ENCODE assay signal across 2 cellular contexts in the genomic region with DNA sequence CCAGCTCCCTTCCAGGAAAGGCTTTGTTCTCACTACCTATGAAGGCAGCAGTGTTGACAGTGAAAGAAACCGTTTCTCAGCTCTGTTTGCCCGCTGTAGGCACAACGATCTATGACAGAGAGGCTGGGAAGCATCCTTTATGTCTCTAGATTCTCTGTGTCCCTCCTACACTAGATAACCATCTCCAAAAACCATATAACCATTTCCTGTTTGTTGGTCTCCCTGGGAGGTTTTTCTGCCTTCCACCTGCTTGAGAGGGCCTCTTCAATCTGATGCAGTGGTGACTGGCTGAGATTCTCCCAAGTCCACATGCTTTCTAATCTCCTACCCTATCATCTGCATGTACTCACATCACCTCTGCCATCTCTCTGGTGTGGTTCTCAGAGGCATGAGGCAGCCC.
TF ChIP-seq lines count a peak whose summit lies in the region.

No MANE protein-coding gene starts in this region.

TF ChIP-seq in K562, 482 proteins besides CTCF, POLR2A, EP300 and RAD21:
- TF ChIP-seq RFX7 (CRISPR knock-in tag; IDR thresholded peaks at IDR 0.05) (no peak), ZNF79 (CRISPR knock-in tag; IDR thresholded peaks at IDR 0.05; ENCODE audit: low read depth) (no peak), MYC (IDR thresholded peaks at IDR 0.05; ENCODE audit: low read depth, low read length) (no peak), MYC (CRISPR knock-in tag; IDR thresholded peaks at IDR 0.05; ENCODE audit: borderline replicate concordance, low read depth) (no peak), RCOR1 (IDR thresholded peaks at IDR 0.05; ENCODE audit: borderline replicate concordance in 1 of 2, low read depth in 2 of 2, low read length in 2 of 2) (peak in 1 of 2 experiments; percentile 52; a peak in 1 of 4 replicates), TEAD1 (CRISPR knock-in tag; IDR thresholded peaks at IDR 0.05) (no peak), SREBF1 (IDR thresholded peaks at IDR 0.05; ENCODE audit: borderline replicate concordance, low read depth, low read length) (no peak), SIX5 (IDR thresholded peaks at IDR 0.05; ENCODE audit: borderline replicate concordance in 1 of 2, insufficient read depth in 1 of 2, low read depth in 1 of 2, low read length in 2 of 2) (no peak), CTBP1 (IDR thresholded peaks at IDR 0.05; ENCODE audit: borderline replicate concordance) (peak; percentile 45; the same call in 1 of the 2 replicates)
- TF ChIP-seq, protein P1, sequence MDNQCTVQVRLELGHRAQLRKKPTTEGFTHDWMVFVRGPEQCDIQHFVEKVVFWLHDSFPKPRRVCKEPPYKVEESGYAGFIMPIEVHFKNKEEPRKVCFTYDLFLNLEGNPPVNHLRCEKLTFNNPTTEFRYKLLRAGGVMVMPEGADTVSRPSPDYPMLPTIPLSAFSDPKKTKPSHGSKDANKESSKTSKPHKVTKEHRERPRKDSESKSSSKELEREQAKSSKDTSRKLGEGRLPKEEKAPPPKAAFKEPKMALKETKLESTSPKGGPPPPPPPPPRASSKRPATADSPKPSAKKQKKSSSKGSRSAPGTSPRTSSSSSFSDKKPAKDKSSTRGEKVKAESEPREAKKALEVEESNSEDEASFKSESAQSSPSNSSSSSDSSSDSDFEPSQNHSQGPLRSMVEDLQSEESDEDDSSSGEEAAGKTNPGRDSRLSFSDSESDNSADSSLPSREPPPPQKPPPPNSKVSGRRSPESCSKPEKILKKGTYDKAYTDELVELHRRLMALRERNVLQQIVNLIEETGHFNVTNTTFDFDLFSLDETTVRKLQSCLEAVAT (IDR thresholded peaks at IDR 0.05): no peak
- TF ChIP-seq, protein P2, sequence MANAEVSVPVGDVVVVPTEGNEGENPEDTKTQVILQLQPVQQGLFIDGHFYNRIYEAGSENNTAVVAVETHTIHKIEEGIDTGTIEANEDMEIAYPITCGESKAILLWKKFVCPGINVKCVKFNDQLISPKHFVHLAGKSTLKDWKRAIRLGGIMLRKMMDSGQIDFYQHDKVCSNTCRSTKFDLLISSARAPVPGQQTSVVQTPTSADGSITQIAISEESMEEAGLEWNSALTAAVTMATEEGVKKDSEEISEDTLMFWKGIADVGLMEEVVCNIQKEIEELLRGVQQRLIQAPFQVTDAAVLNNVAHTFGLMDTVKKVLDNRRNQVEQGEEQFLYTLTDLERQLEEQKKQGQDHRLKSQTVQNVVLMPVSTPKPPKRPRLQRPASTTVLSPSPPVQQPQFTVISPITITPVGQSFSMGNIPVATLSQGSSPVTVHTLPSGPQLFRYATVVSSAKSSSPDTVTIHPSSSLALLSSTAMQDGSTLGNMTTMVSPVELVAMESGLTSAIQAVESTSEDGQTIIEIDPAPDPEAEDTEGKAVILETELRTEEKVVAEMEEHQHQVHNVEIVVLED (CRISPR knock-in tag; IDR thresholded peaks at IDR 0.05): no peak

TF ChIP-seq in SK-N-SH, 30 proteins besides CTCF, POLR2A, EP300 and RAD21:
- TF ChIP-seq TAF1 (IDR thresholded peaks at IDR 0.05; ENCODE audit: borderline replicate concordance, low read depth, low read length): no peak
- TF ChIP-seq, protein P3, sequence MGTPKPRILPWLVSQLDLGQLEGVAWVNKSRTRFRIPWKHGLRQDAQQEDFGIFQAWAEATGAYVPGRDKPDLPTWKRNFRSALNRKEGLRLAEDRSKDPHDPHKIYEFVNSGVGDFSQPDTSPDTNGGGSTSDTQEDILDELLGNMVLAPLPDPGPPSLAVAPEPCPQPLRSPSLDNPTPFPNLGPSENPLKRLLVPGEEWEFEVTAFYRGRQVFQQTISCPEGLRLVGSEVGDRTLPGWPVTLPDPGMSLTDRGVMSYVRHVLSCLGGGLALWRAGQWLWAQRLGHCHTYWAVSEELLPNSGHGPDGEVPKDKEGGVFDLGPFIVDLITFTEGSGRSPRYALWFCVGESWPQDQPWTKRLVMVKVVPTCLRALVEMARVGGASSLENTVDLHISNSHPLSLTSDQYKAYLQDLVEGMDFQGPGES (IDR thresholded peaks at IDR 0.05; ENCODE audit: low read depth, low read length): no peak
- TF ChIP-seq, protein P4, sequence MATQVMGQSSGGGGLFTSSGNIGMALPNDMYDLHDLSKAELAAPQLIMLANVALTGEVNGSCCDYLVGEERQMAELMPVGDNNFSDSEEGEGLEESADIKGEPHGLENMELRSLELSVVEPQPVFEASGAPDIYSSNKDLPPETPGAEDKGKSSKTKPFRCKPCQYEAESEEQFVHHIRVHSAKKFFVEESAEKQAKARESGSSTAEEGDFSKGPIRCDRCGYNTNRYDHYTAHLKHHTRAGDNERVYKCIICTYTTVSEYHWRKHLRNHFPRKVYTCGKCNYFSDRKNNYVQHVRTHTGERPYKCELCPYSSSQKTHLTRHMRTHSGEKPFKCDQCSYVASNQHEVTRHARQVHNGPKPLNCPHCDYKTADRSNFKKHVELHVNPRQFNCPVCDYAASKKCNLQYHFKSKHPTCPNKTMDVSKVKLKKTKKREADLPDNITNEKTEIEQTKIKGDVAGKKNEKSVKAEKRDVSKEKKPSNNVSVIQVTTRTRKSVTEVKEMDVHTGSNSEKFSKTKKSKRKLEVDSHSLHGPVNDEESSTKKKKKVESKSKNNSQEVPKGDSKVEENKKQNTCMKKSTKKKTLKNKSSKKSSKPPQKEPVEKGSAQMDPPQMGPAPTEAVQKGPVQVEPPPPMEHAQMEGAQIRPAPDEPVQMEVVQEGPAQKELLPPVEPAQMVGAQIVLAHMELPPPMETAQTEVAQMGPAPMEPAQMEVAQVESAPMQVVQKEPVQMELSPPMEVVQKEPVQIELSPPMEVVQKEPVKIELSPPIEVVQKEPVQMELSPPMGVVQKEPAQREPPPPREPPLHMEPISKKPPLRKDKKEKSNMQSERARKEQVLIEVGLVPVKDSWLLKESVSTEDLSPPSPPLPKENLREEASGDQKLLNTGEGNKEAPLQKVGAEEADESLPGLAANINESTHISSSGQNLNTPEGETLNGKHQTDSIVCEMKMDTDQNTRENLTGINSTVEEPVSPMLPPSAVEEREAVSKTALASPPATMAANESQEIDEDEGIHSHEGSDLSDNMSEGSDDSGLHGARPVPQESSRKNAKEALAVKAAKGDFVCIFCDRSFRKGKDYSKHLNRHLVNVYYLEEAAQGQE (IDR thresholded peaks at IDR 0.05; ENCODE audit: low read depth, low read length): no peak
- TF ChIP-seq GABPA (IDR thresholded peaks at IDR 0.05; ENCODE audit: low read depth): no peak
- no peak for TF ChIP-seq RCOR1 (IDR thresholded peaks at IDR 0.05; ENCODE audit: low read length)
- no peak for TF ChIP-seq FOXJ3 (CRISPR knock-in tag; IDR thresholded peaks at IDR 0.05)
- no peak for TF ChIP-seq GATA2 (CRISPR knock-in tag; IDR thresholded peaks at IDR 0.05)
- no peak for TF ChIP-seq FOXM1 (IDR thresholded peaks at IDR 0.05; ENCODE audit: low read depth)
- no peak for TF ChIP-seq TEAD4 (IDR thresholded peaks at IDR 0.05; ENCODE audit: borderline replicate concordance, insufficient read depth)
- no peak for TF ChIP-seq FOSL2 (IDR thresholded peaks at IDR 0.05; ENCODE audit: borderline replicate concordance, low read depth)
- TF ChIP-seq, protein P5, sequence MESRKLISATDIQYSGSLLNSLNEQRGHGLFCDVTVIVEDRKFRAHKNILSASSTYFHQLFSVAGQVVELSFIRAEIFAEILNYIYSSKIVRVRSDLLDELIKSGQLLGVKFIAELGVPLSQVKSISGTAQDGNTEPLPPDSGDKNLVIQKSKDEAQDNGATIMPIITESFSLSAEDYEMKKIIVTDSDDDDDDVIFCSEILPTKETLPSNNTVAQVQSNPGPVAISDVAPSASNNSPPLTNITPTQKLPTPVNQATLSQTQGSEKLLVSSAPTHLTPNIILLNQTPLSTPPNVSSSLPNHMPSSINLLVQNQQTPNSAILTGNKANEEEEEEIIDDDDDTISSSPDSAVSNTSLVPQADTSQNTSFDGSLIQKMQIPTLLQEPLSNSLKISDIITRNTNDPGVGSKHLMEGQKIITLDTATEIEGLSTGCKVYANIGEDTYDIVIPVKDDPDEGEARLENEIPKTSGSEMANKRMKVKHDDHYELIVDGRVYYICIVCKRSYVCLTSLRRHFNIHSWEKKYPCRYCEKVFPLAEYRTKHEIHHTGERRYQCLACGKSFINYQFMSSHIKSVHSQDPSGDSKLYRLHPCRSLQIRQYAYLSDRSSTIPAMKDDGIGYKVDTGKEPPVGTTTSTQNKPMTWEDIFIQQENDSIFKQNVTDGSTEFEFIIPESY (IDR thresholded peaks at IDR 0.05; ENCODE audit: borderline replicate concordance, low read depth): no peak
- no peak for TF ChIP-seq RFX5 (IDR thresholded peaks at IDR 0.05; ENCODE audit: low read length)
- no peak for TF ChIP-seq EZH2phosphoT487 (IDR thresholded peaks at IDR 0.05; ENCODE audit: borderline replicate concordance, low read depth)
- TF ChIP-seq SMC3 (IDR thresholded peaks at IDR 0.05; ENCODE audit: low read depth, low read length): no peak
- no peak for TF ChIP-seq NFIC (IDR thresholded peaks at IDR 0.05; ENCODE audit: borderline replicate concordance)
- no peak for TF ChIP-seq NRF1 (IDR thresholded peaks at IDR 0.05; ENCODE audit: low read depth, low read length)
